In genomic region chr19:44689290-44690130, GRCh38 we compare ENCODE assay signal across 8 cellular contexts.
DNase-seq lines count a peak whose midpoint lies in the region; ATAC-seq and TF ChIP-seq lines count a peak whose summit lies in the region.

No MANE protein-coding gene starts in this region.

- ATAC-seq in GM21528 (IDR thresholded peaks at IDR 0.05; ENCODE audit: low FRiP score, unreplicated experiment), result no peak

- TF ChIP-seq CTCF in cardiac fibroblast (IDR thresholded peaks at IDR 0.05; ENCODE audit: low read depth, low read length), result peak; percentile 96

- no peak overlapping the region for H3K4me3 ChIP-seq in cardiac fibroblast (replicated peaks in 1 of 2; ENCODE audit: low read depth in 2 of 2, low read length in 2 of 2)

- DNase-seq in NCI-H345 (lab: John Stamatoyannopoulos, UW) (peak; percentile 33), NCI-H345 treated with DMSO at 0.1 percent for 48 hours (lab: John Stamatoyannopoulos, UW; ENCODE audit: unreplicated experiment) (no peak), NCI-H2029 (lab: John Stamatoyannopoulos, UW) (peak; percentile 46), cardiac fibroblast (ENCODE audit: low read depth in 2 of 2) (peak; percentile 76 to 85), kidney tubule cell (ENCODE audit: low spot score) (peak; percentile 68)
- DNase-seq in activated CD4-positive, CD25-positive, alpha-beta regulatory T cell (lab: John Stamatoyannopoulos, UW), result peak; percentile 65 to 79 (median 71)
- peak; percentile 79 to 82 for DNase-seq in stimulated activated CD4-positive, alpha-beta T cell treated with anti-CD3 and anti-CD28 coated beads, Interleukin-2, amount 100 ng/mL, for 48 hours
